Comparison of ENCODE assay signal across 8 cellular contexts in genomic region chr1:30977105-30977504, GRCh38.
DNase-seq lines count a peak whose midpoint lies in the region; ATAC-seq and TF ChIP-seq lines count a peak whose summit lies in the region.

No MANE protein-coding gene starts in this region.

- no peak overlapping the region for H3K4me3 ChIP-seq in AG10803 (ENCODE audit: low read length)
- no peak overlapping the region for H3K4me3 ChIP-seq in GM23248
- H3K4me3 ChIP-seq in left lung, result no peak overlapping the region
- H3K4me3 ChIP-seq in vagina, result no peak overlapping the region

- H3K9me3 ChIP-seq in GM23248 (ENCODE audit: low read depth) (no peaks in the 10 kb centered on the region), left lung (no peaks in the 10 kb centered on the region), vagina (no peaks in the 10 kb centered on the region)

- TF ChIP-seq CTCF in AG10803 (conservative IDR thresholded peaks at IDR 0.05; ENCODE audit: low read length) (no peak; the same call in 1 of the 2 replicates), left lung (IDR thresholded peaks at IDR 0.05) (no peak), vagina (IDR thresholded peaks at IDR 0.05) (no peak)

- ATAC-seq in activated T-helper 17 cell treated with anti-CD3 and anti-CD28 coated beads, Interleukin-2, amount 50 U/mL, for 72 hours (replicated peaks), result peak; percentile 70
- ATAC-seq in left lung, result peak; percentile 12

- H3K9me3 Mint-ChIP-seq in activated T-helper 17 cell treated with anti-CD3 and anti-CD28 coated beads, Interleukin-2, amount 50 U/mL, for 72 hours, result no peaks in the 10 kb centered on the region

- H3K4me1 ChIP-seq in GM23248 (ENCODE audit: insufficient read depth), result peaks cover 23% of the 10 kb centered on the region
- H3K4me1 ChIP-seq in left lung, result peaks cover 6 to 39% of the 10 kb centered on the region in 2 donors
- H3K4me1 ChIP-seq in vagina, result peaks cover 26% of the 10 kb centered on the region

- peak overlapping the region; percentile 35 for H3K4me3 Mint-ChIP-seq in activated T-helper 17 cell treated with anti-CD3 and anti-CD28 coated beads, Interleukin-2, amount 50 U/mL, for 72 hours

- in situ Hi-C loops in GM23248 (cut with MboI), result no loop called here

- H3K4me2 ChIP-seq in GM23248 (ENCODE audit: unreplicated experiment), result peak overlapping the region; percentile 60

- WGBS in GM23248 (ENCODE audit: low coverage in 1 of 2, low lambda C conversion rate in 2 of 2, missing lambda C conversion rate in 2 of 2), 2 experiments, result 86 to 88% methylated on average over 5 of the region's 5 CpGs

- H4K20me1 ChIP-seq in GM23248 (ENCODE audit: insufficient read depth), result peaks cover 12% of the 10 kb centered on the region; the same call in 1 of the 2 replicates

- H3K9ac ChIP-seq in GM23248, result peak overlapping the region; percentile 24; the same call in 1 of the 2 replicates

- H3K27ac ChIP-seq in GM23248 (peak overlapping the region; percentile 67; the same call in 1 of the 2 replicates), left lung (no peak overlapping the region), vagina (no peak overlapping the region)

- H3K79me2 ChIP-seq in GM23248 (ENCODE audit: insufficient read depth), result peaks cover 95% of the 10 kb centered on the region

- H3K27ac Mint-ChIP-seq in activated T-helper 17 cell treated with anti-CD3 and anti-CD28 coated beads, Interleukin-2, amount 50 U/mL, for 72 hours, result peak overlapping the region; percentile 90

- TF ChIP-seq POLR2A in vagina (IDR thresholded peaks at IDR 0.05), result no peak

- intact Hi-C loops in left lung (cut with DNase I) (no loop called here), vagina (cut with DNase I) (no loop called here)

- H3K36me3 ChIP-seq in GM23248 (ENCODE audit: low read depth), result peaks cover 46% of the 10 kb centered on the region; the same call in 1 of the 2 replicates
- H3K36me3 ChIP-seq in left lung, result peaks cover 0 to 45% of the 10 kb centered on the region in 2 donors
- peaks cover 0 to 24% of the 10 kb centered on the region in 2 donors for H3K36me3 ChIP-seq in vagina

- DNase-seq in AG10803 (ENCODE audit: low read depth), result peak; percentile 35
- peak; percentile 64 for DNase-seq in GM23248
- DNase-seq in left lung, result no peak
- no peak for DNase-seq in medulla oblongata (ENCODE audit: extremely low spot score)
- DNase-seq in retina, result no peak
- no peak for DNase-seq in HT-29 (ENCODE audit: low spot score)
- no peak for DNase-seq in vagina (ENCODE audit: extremely low spot score in 2 of 2)

- H3K27me3 ChIP-seq in GM23248 (replicated peaks; ENCODE audit: insufficient read depth), result no peaks in the 10 kb centered on the region
- H3K27me3 ChIP-seq in left lung, result no peaks in the 10 kb centered on the region
- H3K27me3 ChIP-seq in vagina, result no peaks in the 10 kb centered on the region

- no peaks in the 10 kb centered on the region for H3K27me3 Mint-ChIP-seq in activated T-helper 17 cell treated with anti-CD3 and anti-CD28 coated beads, Interleukin-2, amount 50 U/mL, for 72 hours

- H3K9me2 ChIP-seq in GM23248 (ENCODE audit: insufficient read depth), result no peaks in the 10 kb centered on the region

- H3K36me3 Mint-ChIP-seq in activated T-helper 17 cell treated with anti-CD3 and anti-CD28 coated beads, Interleukin-2, amount 50 U/mL, for 72 hours (ENCODE audit: low read depth), result peaks cover 98% of the 10 kb centered on the region

- peaks cover 31% of the 10 kb centered on the region for H3F3A ChIP-seq in GM23248 (ENCODE audit: insufficient read depth)

- H2AFZ ChIP-seq in GM23248, result no peak overlapping the region

- peaks cover 26% of the 10 kb centered on the region for H3K4me1 Mint-ChIP-seq in activated T-helper 17 cell treated with anti-CD3 and anti-CD28 coated beads, Interleukin-2, amount 50 U/mL, for 72 hours

Comparison
In these comparisons a context has a peak if more than half of its experiments do, and no peak if none do; other contexts are left out.
1. DNase-seq: peak in AG10803 (single experiment) and GM23248 (single experiment); none in left lung (0 of 2), medulla oblongata (single experiment), retina (single experiment), HT-29 (single experiment) and vagina (0 of 2).